8 cellular contexts compared by ENCODE assay signal in the genomic region with DNA sequence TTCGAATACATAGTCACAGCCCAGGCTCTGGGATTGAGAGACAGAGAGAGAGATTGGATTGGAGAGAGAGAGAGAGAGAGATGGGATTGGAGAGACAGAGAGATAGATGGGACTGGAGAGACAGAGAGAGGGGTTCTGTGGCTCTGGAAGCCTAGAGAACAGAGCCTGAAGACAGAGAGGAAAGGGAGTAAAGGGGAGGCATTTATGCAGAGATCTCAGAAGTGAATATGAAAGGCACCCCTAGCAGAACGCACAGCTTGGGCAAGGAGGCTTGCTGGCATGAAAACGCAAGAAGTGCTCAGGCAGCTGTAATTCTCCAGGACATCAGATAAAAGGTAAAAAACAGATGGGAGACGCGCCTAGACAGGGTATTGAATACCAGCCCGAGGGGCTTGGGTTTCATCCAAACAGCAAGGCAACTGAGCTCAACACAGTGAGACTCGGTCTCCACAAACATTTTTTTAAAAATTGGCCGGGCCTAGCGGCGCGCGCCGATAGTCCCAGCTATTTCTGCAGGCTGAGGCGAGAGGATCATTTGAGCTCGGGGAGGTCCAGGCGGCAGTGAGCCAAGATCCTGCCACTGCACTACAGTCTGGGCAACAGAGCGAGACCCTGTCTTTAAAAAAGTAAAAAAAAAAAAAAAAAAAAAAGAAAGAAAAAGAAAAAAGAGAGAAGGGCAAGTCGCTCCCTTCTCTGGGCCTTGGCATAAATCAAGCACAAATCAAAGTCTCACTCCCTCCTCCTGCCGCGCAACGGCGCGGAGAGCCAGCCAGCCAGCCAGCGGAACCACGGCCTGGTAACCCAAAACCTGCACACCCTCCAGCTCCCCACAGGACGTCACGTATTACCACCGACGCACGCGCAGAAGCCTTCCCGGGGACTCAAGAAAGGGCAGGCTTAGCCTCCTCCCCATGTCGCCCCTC. TPM values are rescaled to one million over a fixed set of nuclear protein-coding genes. Genes with fewer than 3 reads are reported as not detected.
DNase-seq lines count a peak whose midpoint lies in the region; ATAC-seq and TF ChIP-seq lines count a peak whose summit lies in the region.

No MANE protein-coding gene starts in this region.

- H3K79me2 ChIP-seq in fibroblast of lung (ENCODE audit: control insufficient read depth, insufficient read depth, low read length), result peaks cover 39% of the 10 kb centered on the region

- H3K4me2 ChIP-seq in fibroblast of lung (ENCODE audit: extremely low read depth, insufficient read depth, low read length), result peak overlapping the region; percentile 33

- peak overlapping the region; percentile 99 for H3K27ac Mint-ChIP-seq in stimulated activated naive CD8-positive, alpha-beta T cell treated with anti-CD3 and anti-CD28 coated beads, Interleukin-15, Interleukin-2, amounts not matched to agents 100 ng/mL and 50 ng/mL, for 24 hours
- peak overlapping the region; percentile 100 for H3K27ac Mint-ChIP-seq in activated CD8-positive, alpha-beta T cell treated with anti-CD3 and anti-CD28 coated beads, Interleukin-2, amount 10 ng/mL, durations not matched to agents 7 days and 5 days

- peak overlapping the region; percentile 96 for H3K4me3 Mint-ChIP-seq in stimulated activated naive CD8-positive, alpha-beta T cell treated with anti-CD3 and anti-CD28 coated beads, Interleukin-15, Interleukin-2, amounts not matched to agents 100 ng/mL and 50 ng/mL, for 24 hours
- H3K4me3 Mint-ChIP-seq in activated CD8-positive, alpha-beta T cell treated with anti-CD3 and anti-CD28 coated beads, Interleukin-2, amount 10 ng/mL, durations not matched to agents 7 days and 5 days, result peak overlapping the region; percentile 96

- no peaks in the 10 kb centered on the region for H3K27me3 Mint-ChIP-seq in stimulated activated naive CD8-positive, alpha-beta T cell treated with anti-CD3 and anti-CD28 coated beads, Interleukin-15, Interleukin-2, amounts not matched to agents 100 ng/mL and 50 ng/mL, for 24 hours
- H3K27me3 Mint-ChIP-seq in activated CD8-positive, alpha-beta T cell treated with anti-CD3 and anti-CD28 coated beads, Interleukin-2, amount 10 ng/mL, durations not matched to agents 7 days and 5 days (ENCODE audit: low read depth), result no peaks in the 10 kb centered on the region

- H3K4me1 ChIP-seq in fibroblast of lung (ENCODE audit: control insufficient read depth, extremely low read depth, insufficient read depth, low read length), result peaks cover 8% of the 10 kb centered on the region

- H3K27me3 ChIP-seq in fibroblast of lung (ENCODE audit: control insufficient read depth, insufficient read depth, low read length), result no peaks in the 10 kb centered on the region

- H3K4me1 Mint-ChIP-seq in stimulated activated naive CD8-positive, alpha-beta T cell treated with anti-CD3 and anti-CD28 coated beads, Interleukin-15, Interleukin-2, amounts not matched to agents 100 ng/mL and 50 ng/mL, for 24 hours (ENCODE audit: low read depth), result peaks cover 42% of the 10 kb centered on the region
- H3K4me1 Mint-ChIP-seq in activated CD8-positive, alpha-beta T cell treated with anti-CD3 and anti-CD28 coated beads, Interleukin-2, amount 10 ng/mL, durations not matched to agents 7 days and 5 days (ENCODE audit: low read depth), result peaks cover 32% of the 10 kb centered on the region

- H2AFZ ChIP-seq in fibroblast of lung (ENCODE audit: low read length), result peak overlapping the region; percentile 48

- DNase-seq in stimulated activated naive CD8-positive, alpha-beta T cell treated with anti-CD3 and anti-CD28 coated beads, Interleukin-15, Interleukin-2, amounts not matched to agents 100 U/mL and 50 U/mL, for 24 hours, result no peak
- no peak for DNase-seq in activated CD8-positive, alpha-beta T cell treated with anti-CD3 and anti-CD28 coated beads, Interleukin-2, amount 10 ng/mL, durations not matched to agents 7 days and 5 days
- DNase-seq in fibroblast of lung (ENCODE audit: low read depth in 2 of 2) (no peak), omental fat pad (ENCODE audit: low spot score) (peak; percentile 38), NCI-H345 (lab: John Stamatoyannopoulos, UW) (no peak)

- no peaks in the 10 kb centered on the region for H3K9me3 Mint-ChIP-seq in stimulated activated naive CD8-positive, alpha-beta T cell treated with anti-CD3 and anti-CD28 coated beads, Interleukin-15, Interleukin-2, amounts not matched to agents 100 ng/mL and 50 ng/mL, for 24 hours
- H3K9me3 Mint-ChIP-seq in activated CD8-positive, alpha-beta T cell treated with anti-CD3 and anti-CD28 coated beads, Interleukin-2, amount 10 ng/mL, durations not matched to agents 7 days and 5 days (ENCODE audit: insufficient read depth), result no peaks in the 10 kb centered on the region

- H3K27ac ChIP-seq in fibroblast of lung (ENCODE audit: insufficient read depth, low read length), result peak overlapping the region; percentile 35

- TF ChIP-seq CTCF in fibroblast of lung (conservative IDR thresholded peaks at IDR 0.05 in 1 of 2, IDR thresholded peaks at IDR 0.05 in 1 of 2; ENCODE audit: low read depth in 1 of 2, low read length in 2 of 2) (no peak), omental fat pad (IDR thresholded peaks at IDR 0.05) (no peak)

- H3K9ac ChIP-seq in fibroblast of lung (ENCODE audit: insufficient read depth, low read length), result peak overlapping the region; percentile 54

- H3K9me3 ChIP-seq in fibroblast of lung (ENCODE audit: control insufficient read depth, insufficient read depth, low read depth, low read length), result no peaks in the 10 kb centered on the region

- no peak for ATAC-seq in stimulated activated naive CD8-positive, alpha-beta T cell treated with anti-CD3 and anti-CD28 coated beads, Interleukin-15, Interleukin-2, amounts not matched to agents 100 U/mL and 50 U/mL, for 24 hours
- ATAC-seq in HG03442 (IDR thresholded peaks at IDR 0.05; ENCODE audit: unreplicated experiment) (peak; percentile 1), omental fat pad (ENCODE audit: low FRiP score) (peak; percentile 3), HG03460 (IDR thresholded peaks at IDR 0.05; ENCODE audit: unreplicated experiment) (no peak)
- peak; percentile 3 for ATAC-seq in activated CD8-positive, alpha-beta T cell treated with anti-CD3 and anti-CD28 coated beads, Interleukin-2, amount 10 ng/mL, durations not matched to agents 7 days and 5 days

- POLR2A ChIA-PET in activated CD8-positive, alpha-beta T cell treated with anti-CD3 and anti-CD28 coated beads, Interleukin-2, amount 10 ng/mL, durations not matched to agents 7 days and 5 days (lab: Charles Lee), result interaction anchor here (0.6 to 2.3 kb wide), 13 partner anchors 9 to 485 kb away, joined by 3 to 25 read pairs (median 5); partner anchors contain the start of genes ZNF614, ZNF616, ZNF766 and ZNF836

- peak overlapping the region; percentile 2 to 61 (median 40) for H3K4me3 ChIP-seq in fibroblast of lung (replicated peaks in 1 of 4; ENCODE audit: control extremely low read depth in 1 of 4, insufficient read depth in 1 of 4, low read depth in 3 of 4, low read length in 4 of 4)

- H3K36me3 Mint-ChIP-seq in stimulated activated naive CD8-positive, alpha-beta T cell treated with anti-CD3 and anti-CD28 coated beads, Interleukin-15, Interleukin-2, amounts not matched to agents 100 ng/mL and 50 ng/mL, for 24 hours (ENCODE audit: low read depth), result peaks cover 22% of the 10 kb centered on the region
- peaks cover 24% of the 10 kb centered on the region for H3K36me3 Mint-ChIP-seq in activated CD8-positive, alpha-beta T cell treated with anti-CD3 and anti-CD28 coated beads, Interleukin-2, amount 10 ng/mL, durations not matched to agents 7 days and 5 days (ENCODE audit: low read depth)

- CTCF ChIA-PET in activated CD8-positive, alpha-beta T cell treated with anti-CD3 and anti-CD28 coated beads, Interleukin-2, amount 10 ng/mL, durations not matched to agents 7 days and 5 days (lab: Charles Lee), result interaction anchor here (0.7 to 1.4 kb wide), 6 partner anchors 16 to 51 kb away, joined by 3 to 6 read pairs (median 3); partner anchors contain the start of genes ZNF616 and ZNF836

- peaks cover 1% of the 10 kb centered on the region for H3K36me3 ChIP-seq in fibroblast of lung (ENCODE audit: control insufficient read depth, insufficient read depth, low read length)

- H4K20me1 ChIP-seq in fibroblast of lung (ENCODE audit: control insufficient read depth, extremely low read depth, insufficient read depth, low read length), result no peaks in the 10 kb centered on the region

RNA-seq across cellular contexts. Expression of gene PPP2R1A, which starts 0.8 kb away (rescaled TPM):
- 100 to 1,000 TPM; 223 to 225 TPM for total RNA-seq in activated CD8-positive, alpha-beta T cell treated with anti-CD3 and anti-CD28 coated beads, Interleukin-2, amount 10 ng/mL, durations not matched to agents 7 days and 5 days
- total RNA-seq in fibroblast of lung (86.8 and 115 TPM in 2 replicates), omental fat pad (100 to 1,000 TPM; 141 to 162 (median 156) TPM)
- polyA plus RNA-seq in fibroblast of lung, result 171 and 210 TPM in 2 replicates
- 319 and 408 TPM in 2 replicates for polyA plus RNA-seq in fibroblast of lung (2012)
- polyA minus RNA-seq in fibroblast of lung (ENCODE audit: low replicate concordance), result 567 and 788 TPM in 2 replicates

RNA-seq across cellular contexts. Expression of gene ZNF836, which starts 17.7 kb away (rescaled TPM):
- 10 to 100 TPM; 15.5 to 18.7 TPM for total RNA-seq in activated CD8-positive, alpha-beta T cell treated with anti-CD3 and anti-CD28 coated beads, Interleukin-2, amount 10 ng/mL, durations not matched to agents 7 days and 5 days
- total RNA-seq in fibroblast of lung (10.0 and 13.2 TPM in 2 replicates), omental fat pad (10 to 100 TPM in 1 of 4 donors, 1 to 10 TPM in 3; 5.8 to 15.1 (median 7.3) TPM)
- polyA plus RNA-seq in fibroblast of lung, result 3.1 and 5.9 TPM in 2 replicates
- 5.3 and 6.5 TPM in 2 replicates for polyA plus RNA-seq in fibroblast of lung (2012)
- 5.4 TPM in 1 of 2 replicates, not detected in the other for polyA minus RNA-seq in fibroblast of lung (ENCODE audit: low replicate concordance)

RNA-seq across cellular contexts. Expression of gene ZNF616, which starts 49.3 kb away (rescaled TPM):
- total RNA-seq in activated CD8-positive, alpha-beta T cell treated with anti-CD3 and anti-CD28 coated beads, Interleukin-2, amount 10 ng/mL, durations not matched to agents 7 days and 5 days, result 1 to 10 TPM; 6.2 to 8.4 TPM
- total RNA-seq in fibroblast of lung, result 11.3 and 12.4 TPM in 2 replicates
- 5.5 and 6.8 TPM in 2 replicates for polyA plus RNA-seq in fibroblast of lung
- 5.5 and 8.2 TPM in 2 replicates for polyA plus RNA-seq in fibroblast of lung (2012)
- polyA minus RNA-seq in fibroblast of lung (ENCODE audit: low replicate concordance), result 2.1 and 3.8 TPM in 2 replicates
- total RNA-seq in omental fat pad, result 1 to 10 TPM; 3.0 to 7.1 (median 6.1) TPM

Comparison
In these comparisons a context has a peak if more than half of its experiments do, and no peak if none do; other contexts are left out.
1. ATAC-seq: peak in HG03442 (single experiment), activated CD8-positive, alpha-beta T cell treated with anti-CD3 and anti-CD28 coated beads, Interleukin-2, amount 10 ng/mL, durations not matched to agents 7 days and 5 days (single experiment) and omental fat pad (single experiment); none in stimulated activated naive CD8-positive, alpha-beta T cell treated with anti-CD3 and anti-CD28 coated beads, Interleukin-15, Interleukin-2, amounts not matched to agents 100 U/mL and 50 U/mL, for 24 hours (single experiment) and HG03460 (single experiment).